ENCODE assay signal across 9 cellular contexts in genomic region chr1:54857741-54858665, GRCh38. TPM values are rescaled to one million over a fixed set of nuclear protein-coding genes. Genes with fewer than 3 reads are reported as not detected.
DNase-seq lines count a peak whose midpoint lies in the region; ATAC-seq and TF ChIP-seq lines count a peak whose summit lies in the region.
"Had no signal": no experiment of that assay in that cellular context is flagged by ENCODE, and none has a peak within 500 bp of the region (broad histone marks: within the 10 kb centered on the region; RNA-seq: fewer than 3 reads in every experiment).

No MANE protein-coding gene starts in this region.

- H3K27ac Mint-ChIP-seq in HFFc6 = peak overlapping the region; percentile 26; the same call in 1 of the 2 replicates
- peak overlapping the region; percentile 18; the same call in 1 of the 2 replicates for H3K27ac Mint-ChIP-seq in WTC11
- H3K27ac Mint-ChIP-seq in glutamatergic neuron (ENCODE audit: unreplicated experiment) = no peak overlapping the region

- no peak for ATAC-seq in WTC11

- H3K36me3 Mint-ChIP-seq in HFFc6 (ENCODE audit: low read depth) (peaks cover 42% of the 10 kb centered on the region), WTC11 (peaks cover 77% of the 10 kb centered on the region), glutamatergic neuron (ENCODE audit: unreplicated experiment) (peaks cover 24% of the 10 kb centered on the region)

- CTCF ChIA-PET in WTC11 (lab: Charles Lee) = interaction anchor here (0.7 kb wide), 1 partner anchor 164 kb away, joined by 3 read pairs; no protein-coding TSS in a partner anchor

- TF ChIP-seq POLR2A in stomach (IDR thresholded peaks at IDR 0.05) (no peak), prostate gland (IDR thresholded peaks at IDR 0.05) (no peak)

- H3K4me3 Mint-ChIP-seq in HFFc6 (no peak overlapping the region), WTC11 (no peak overlapping the region), glutamatergic neuron (ENCODE audit: unreplicated experiment) (no peak overlapping the region)

- TF ChIP-seq CTCF in HFFc6 (IDR thresholded peaks at IDR 0.05) (no peak), WTC11 (IDR thresholded peaks at IDR 0.05) (no peak), stomach (IDR thresholded peaks at IDR 0.05) (no peak), prostate gland (IDR thresholded peaks at IDR 0.05) (no peak), glutamatergic neuron (IDR thresholded peaks at IDR 0.05; ENCODE audit: partially characterized antibody, unreplicated experiment) (no peak)

- H3K27me3 ChIP-seq in stomach (no peaks in the 10 kb centered on the region), prostate gland (replicated peaks; ENCODE audit: insufficient read depth) (no peaks in the 10 kb centered on the region)

- H3K9me3 Mint-ChIP-seq in HFFc6 = no peaks in the 10 kb centered on the region
- H3K9me3 Mint-ChIP-seq in WTC11 = no peaks in the 10 kb centered on the region
- peaks cover 5% of the 10 kb centered on the region for H3K9me3 Mint-ChIP-seq in glutamatergic neuron (ENCODE audit: unreplicated experiment)

- H3K9me3 ChIP-seq in stomach (no peaks in the 10 kb centered on the region), prostate gland (no peaks in the 10 kb centered on the region)

- POLR2A ChIA-PET in WTC11 (lab: Charles Lee) = no interaction called here

- intact Hi-C loops in stomach (cut with DNase I; ENCODE audit: low total_unique reads) (no loop called here), prostate gland (cut with DNase I) (no loop called here)

- H3K27ac ChIP-seq in stomach (peak overlapping the region in 2 of 5 donors; percentile 10 to 25), prostate gland (no peak overlapping the region)

- H3K4me3 ChIP-seq in stomach (no peak overlapping the region), prostate gland (no peak overlapping the region)

- H3K36me3 ChIP-seq in stomach = peaks cover 32 to 82% (median 58%) of the 10 kb centered on the region in 4 donors
- no peaks in the 10 kb centered on the region for H3K36me3 ChIP-seq in prostate gland

- H3K4me1 Mint-ChIP-seq in HFFc6 (ENCODE audit: low read depth) (peaks cover 71% of the 10 kb centered on the region), WTC11 (no peaks in the 10 kb centered on the region), glutamatergic neuron (ENCODE audit: low read depth, unreplicated experiment) (peaks cover 4% of the 10 kb centered on the region)

- H3K4me1 ChIP-seq in stomach = peaks cover 0 to 40% (median 3%) of the 10 kb centered on the region in 4 donors
- H3K4me1 ChIP-seq in prostate gland (replicated peaks) = no peaks in the 10 kb centered on the region

- WGBS in stomach, 5 donors = 67 to 84% (median 75%) methylated on average over 9 of the region's 9 CpGs
- WGBS in prostate gland = 86% methylated on average over 9 of the region's 9 CpGs

- DNase-seq in HFFc6 = peak; percentile 58
- DNase-seq in WTC11 (ENCODE audit: low spot score) = no peak
- DNase-seq in islet precursor cell = peak; percentile 77
- peak; percentile 23 for DNase-seq in stomach
- DNase-seq in UCSD-AML1 (lab: John Stamatoyannopoulos, UW; ENCODE audit: unreplicated experiment) = no peak
- no peak for DNase-seq in prostate gland (ENCODE audit: low spot score)
- DNase-seq in glutamatergic neuron = no peak
- DNase-seq: anterior cingulate cortex, SW 1271 had no signal

- TF ChIP-seq EP300 in stomach (IDR thresholded peaks at IDR 0.05) = no peak

- H3K27me3 Mint-ChIP-seq in HFFc6 (ENCODE audit: insufficient read depth) = peaks cover 6% of the 10 kb centered on the region
- H3K27me3 Mint-ChIP-seq in WTC11 (ENCODE audit: low read depth) = no peaks in the 10 kb centered on the region
- peaks cover 7% of the 10 kb centered on the region for H3K27me3 Mint-ChIP-seq in glutamatergic neuron (ENCODE audit: unreplicated experiment)

TF ChIP-seq in WTC11, 78 proteins besides CTCF, POLR2A, EP300 and RAD21 (continues in another document):
- TF ChIP-seq ZNF232 (CRISPR knock-in tag; IDR thresholded peaks at IDR 0.05) (no peak), JUN (CRISPR knock-in tag; IDR thresholded peaks at IDR 0.05) (no peak), ZNF281 (CRISPR knock-in tag; IDR thresholded peaks at IDR 0.05) (no peak), GTF2I (CRISPR knock-in tag; conservative IDR thresholded peaks at IDR 0.05) (no peak), EMX1 (CRISPR knock-in tag; IDR thresholded peaks at IDR 0.05) (no peak), ZBTB21 (CRISPR knock-in tag; IDR thresholded peaks at IDR 0.05; ENCODE audit: borderline replicate concordance) (no peak), ATF2 (CRISPR knock-in tag; IDR thresholded peaks at IDR 0.05; ENCODE audit: borderline replicate concordance, low read depth) (no peak), ZSCAN18 (CRISPR knock-in tag; IDR thresholded peaks at IDR 0.05) (no peak), MYBL2 (CRISPR knock-in tag; IDR thresholded peaks at IDR 0.05) (no peak), JAZF1 (CRISPR knock-in tag; IDR thresholded peaks at IDR 0.05) (no peak), TEAD1 (CRISPR knock-in tag; IDR thresholded peaks at IDR 0.05) (no peak), FOXK1 (CRISPR knock-in tag; IDR thresholded peaks at IDR 0.05) (no peak)
- TF ChIP-seq, protein P1, sequence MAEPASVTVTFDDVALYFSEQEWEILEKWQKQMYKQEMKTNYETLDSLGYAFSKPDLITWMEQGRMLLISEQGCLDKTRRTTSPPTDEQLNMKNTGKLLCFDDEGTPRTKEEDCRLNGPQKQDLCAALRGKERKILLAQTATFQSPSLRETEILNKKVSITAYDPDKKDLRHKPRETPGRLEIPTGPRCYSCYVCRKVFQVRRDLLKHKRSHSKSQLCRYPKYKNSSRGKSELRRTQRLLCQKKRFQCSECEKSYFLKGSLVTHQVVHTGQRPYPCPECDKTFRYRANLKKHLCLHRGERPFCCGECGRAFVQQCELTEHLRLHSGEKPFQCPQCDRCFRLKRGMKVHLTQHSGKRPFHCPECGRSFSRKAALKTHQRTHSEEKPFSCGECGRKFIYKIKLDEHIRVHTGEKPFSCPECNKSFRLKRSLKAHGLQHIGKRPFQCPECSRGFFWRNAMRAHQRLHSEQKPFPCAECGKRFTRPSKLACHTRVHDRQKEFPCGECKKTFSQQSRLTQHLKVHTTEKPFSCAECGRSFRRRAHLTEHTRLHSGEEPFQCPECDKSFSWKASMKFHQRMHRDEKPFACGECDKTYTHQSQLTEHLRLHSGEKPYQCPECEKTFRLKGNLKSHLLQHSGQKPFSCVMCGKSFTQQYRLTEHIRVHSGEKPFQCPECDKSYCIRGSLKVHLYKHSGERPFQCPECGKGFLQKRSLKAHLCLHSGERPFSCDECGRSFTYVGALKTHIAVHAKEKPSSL (CRISPR knock-in tag; conservative IDR thresholded peaks at IDR 0.05) = no peak

RNA-seq across cellular contexts. Expression of gene DHCR24, which starts 29.0 kb away (rescaled TPM):
- total RNA-seq in HFFc6 (2021; fragmentation: NEBNext Ultra II Directional; extraction: Animal tissue kit (Norgen Biotek cat#: 25700)) = 10 to 100 TPM; 39.3 to 88.4 (median 74.8) TPM
- total RNA-seq in WTC11 (2021) (300 to 337 TPM (median 336 TPM) in 3 replicates), stomach (100 to 1,000 TPM in 1 of 5 donors, 10 to 100 TPM in 4; 25.7 to 347 (median 67.9) TPM), prostate gland (100 to 1,000 TPM; 152 to 154 TPM), glutamatergic neuron (ENCODE audit: unreplicated experiment) (284 TPM)
- polyA plus RNA-seq in stomach = 10 to 100 TPM; 20.0 to 77.5 (median 70.1) TPM

RNA-seq across cellular contexts. Expression of gene TTC22, which starts 56.9 kb away (rescaled TPM):
- not detected for total RNA-seq in HFFc6 (2021; fragmentation: NEBNext Ultra II Directional; extraction: Animal tissue kit (Norgen Biotek cat#: 25700))
- 0.63 to 0.99 TPM (median 0.69 TPM) in 3 replicates for total RNA-seq in WTC11 (2021)
- total RNA-seq in stomach = 10 to 100 TPM in 3 of 5 donors, 1 to 10 TPM in 2; 6.7 to 65.2 (median 27.4) TPM
- polyA plus RNA-seq in stomach = 10 to 100 TPM in 2 of 3 donors, 1 to 10 TPM in 1; 4.2 to 26.1 (median 17.2) TPM
- 10 to 100 TPM; 18.0 to 30.4 TPM for total RNA-seq in prostate gland
- not detected for total RNA-seq in glutamatergic neuron (ENCODE audit: unreplicated experiment)

Comparison
In these comparisons a context has a peak if more than half of its experiments do, and no peak if none do; other contexts are left out.
1. DNase-seq: peak in HFFc6 (single experiment), islet precursor cell (single experiment) and stomach (single experiment); none in WTC11 (single experiment), UCSD-AML1 (single experiment), prostate gland (single experiment) and glutamatergic neuron (single experiment).